ENCODE assay signal across 9 cellular contexts in the genomic region with DNA sequence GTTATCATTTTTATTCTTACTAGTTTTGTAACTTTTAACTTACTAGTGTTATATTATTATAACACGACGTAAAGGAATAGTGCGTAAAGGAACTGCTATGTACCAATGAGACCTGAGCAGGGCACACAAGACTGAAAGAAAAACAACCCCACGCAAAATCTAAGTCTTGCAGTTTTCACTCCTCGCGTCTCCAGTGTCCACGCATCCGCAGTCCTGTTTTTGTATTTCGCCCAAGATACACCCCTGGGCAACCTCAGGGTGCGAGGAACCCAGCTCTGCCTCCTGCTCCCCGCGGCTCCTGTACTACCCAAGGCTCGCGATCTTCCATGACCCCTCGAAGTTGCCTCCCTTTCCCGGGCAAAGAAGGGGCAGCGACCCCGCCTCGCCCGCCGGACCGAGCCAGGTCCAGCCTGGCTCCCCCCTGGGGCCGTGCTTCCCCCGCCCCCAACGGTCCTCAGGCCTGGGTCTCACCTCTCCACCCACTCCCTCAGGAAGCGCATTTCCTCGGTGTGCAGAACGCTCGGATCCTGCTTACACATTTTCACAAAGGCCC. TPM values are rescaled to one million over a fixed set of nuclear protein-coding genes. Genes with fewer than 3 reads are reported as not detected.
DNase-seq lines count a peak whose midpoint lies in the region; ATAC-seq and TF ChIP-seq lines count a peak whose summit lies in the region.
"Had no signal": no experiment of that assay in that cellular context is flagged by ENCODE, and none has a peak within 500 bp of the region (broad histone marks: within the 10 kb centered on the region; RNA-seq: fewer than 3 reads in every experiment).

No MANE protein-coding gene starts in this region.

- H3K4me3 ChIP-seq in iPS-18a (ENCODE audit: low read length) = peak overlapping the region; percentile 94
- peak overlapping the region; percentile 78 to 96 (median 84) for H3K4me3 ChIP-seq in sigmoid colon

- peak; percentile 27 for DNase-seq in AG20443 (ENCODE audit: low spot score)
- DNase-seq in GM13976 (ENCODE audit: low spot score) = peak; percentile 23
- DNase-seq in OCI-M1 (lab: John Stamatoyannopoulos, UW) = peak; percentile 70
- peak; percentile 69 for DNase-seq in sigmoid colon
- no peak for DNase-seq in T-helper 9 cell

- 0 to 1% methylated on average over 29 of the region's 29 CpGs for WGBS in sigmoid colon, 2 donors

- H3K27me3 ChIP-seq in iPS-18a (ENCODE audit: control insufficient read depth, insufficient read depth, low read length) (no peaks in the 10 kb centered on the region), sigmoid colon (no peaks in the 10 kb centered on the region)

- peaks cover 9% of the 10 kb centered on the region for H3K36me3 ChIP-seq in iPS-18a (ENCODE audit: control insufficient read depth, low read depth, low read length)
- H3K36me3 ChIP-seq in sigmoid colon = peaks cover 0 to 3% (median 0%) of the 10 kb centered on the region in 4 donors

- no peak for TF ChIP-seq EP300 in sigmoid colon (IDR thresholded peaks at IDR 0.05)

- no peak for TF ChIP-seq POLR2A in sigmoid colon (IDR thresholded peaks at IDR 0.05)

- peaks cover 25% of the 10 kb centered on the region for H3K36me3 Mint-ChIP-seq in brain

- ATAC-seq in HG02938 (IDR thresholded peaks at IDR 0.05; ENCODE audit: unreplicated experiment) = peak; percentile 8

- no peaks in the 10 kb centered on the region for H3K9me3 Mint-ChIP-seq in brain

- H3K4me1 Mint-ChIP-seq in brain = peaks cover 73% of the 10 kb centered on the region

- TF ChIP-seq CTCF in GM13976 (IDR thresholded peaks at IDR 0.05; ENCODE audit: borderline replicate concordance, control extremely low read depth, extremely low read depth, insufficient read depth, missing control alignments) (no peak), brain (conservative IDR thresholded peaks at IDR 0.05) (no peak), sigmoid colon (IDR thresholded peaks at IDR 0.05) (no peak)

- peaks cover 17% of the 10 kb centered on the region for H3K4me1 ChIP-seq in iPS-18a (ENCODE audit: control insufficient read depth, low read depth, low read length)
- H3K4me1 ChIP-seq in sigmoid colon = peaks cover 0 to 54% (median 53%) of the 10 kb centered on the region in 4 donors

- in situ Hi-C loops in GM13976 (cut with MboI; ENCODE audit: low sequenced_read_pairs, unreplicated experiment) = no loop called here

- peak overlapping the region; percentile 99 for H3K27ac ChIP-seq in iPS-18a (ENCODE audit: low read length)
- peak overlapping the region; percentile 93 to 99 (median 96) for H3K27ac ChIP-seq in sigmoid colon

- H3K27me3 Mint-ChIP-seq in brain = peaks cover 18% of the 10 kb centered on the region

- H3K4me3 Mint-ChIP-seq in brain = peak overlapping the region; percentile 96 to 100 (median 99)

- H3K9me3 ChIP-seq in iPS-18a (ENCODE audit: control insufficient read depth, low read depth, low read length) (no peaks in the 10 kb centered on the region), sigmoid colon (no peaks in the 10 kb centered on the region)

- peak overlapping the region; percentile 99 for H3K9ac ChIP-seq in iPS-18a (ENCODE audit: low read length)

- H3K27ac Mint-ChIP-seq in brain = peak overlapping the region; percentile 100

- intact Hi-C loops in sigmoid colon (cut with DNase I) = loop anchor here (2.0 to 10.0 kb wide), 3 partner anchors 39 to 769 kb away; a partner anchor contains a TSS

RNA-seq across cellular contexts. Expression of a gene that starts 0.4 kb away (rescaled TPM):
- polyA plus RNA-seq in brain (ENCODE audit: insufficient read depth, low read depth, low replicate concordance) (312 TPM), sigmoid colon (100 to 1,000 TPM in 2 of 3 donors, 10 to 100 TPM in 1; 76.1 to 210 (median 119) TPM)
- 100 to 1,000 TPM; 171 to 213 (median 198) TPM for total RNA-seq in sigmoid colon

RNA-seq across cellular contexts. Expression of a gene that starts 0.9 kb away (rescaled TPM):
- polyA plus RNA-seq in brain (ENCODE audit: insufficient read depth, low read depth, low replicate concordance) = 4.1 TPM
- 10 to 100 TPM in 3 of 4 donors, 1 to 10 TPM in 1; 9.6 to 13.6 (median 11.9) TPM for total RNA-seq in sigmoid colon
- 1 to 10 TPM; 3.9 to 6.6 (median 6.2) TPM for polyA plus RNA-seq in sigmoid colon

RNA-seq across cellular contexts. Expression of a gene that starts 5.9 kb away (rescaled TPM):
- not detected for polyA plus RNA-seq in brain (ENCODE audit: insufficient read depth, low read depth, low replicate concordance)
- not detected for total RNA-seq in sigmoid colon
- polyA plus RNA-seq in sigmoid colon = under 1 TPM in 2 of 3 donors, not detected in 1; 0.07 to 0.60 TPM
- total RNA-seq: T-helper 1 cell treated with Interleukin-12 subunit alpha and Interleukin-12 subunit beta and Interleukin-4 antibody, amounts not matched to agents 30 ng/mL and 1 ng/mL, for 36 hours had no signal

RNA-seq across cellular contexts. Expression of a gene that starts 36.9 kb away (rescaled TPM):
- 26.1 TPM for polyA plus RNA-seq in brain (ENCODE audit: insufficient read depth, low read depth, low replicate concordance)
- total RNA-seq in sigmoid colon = 10 to 100 TPM; 10.2 to 14.7 (median 11.1) TPM
- polyA plus RNA-seq in sigmoid colon = 10 to 100 TPM in 1 of 3 donors, 1 to 10 TPM in 2; 6.2 to 12.6 (median 9.0) TPM
